11 cellular contexts compared by ENCODE assay signal in genomic region chr1:231918239-231919015, GRCh38.
DNase-seq lines count a peak whose midpoint lies in the region; ATAC-seq and TF ChIP-seq lines count a peak whose summit lies in the region.
"Had no signal": no experiment of that assay in that cellular context is flagged by ENCODE, and none has a peak within 500 bp of the region (broad histone marks: within the 10 kb centered on the region; RNA-seq: fewer than 3 reads in every experiment).

No MANE protein-coding gene starts in this region.

- peaks cover 0 to 8% (median 3%) of the 10 kb centered on the region in 3 donors for H3K36me3 Mint-ChIP-seq in CD8-positive, alpha-beta memory T cell

- POLR2A ChIA-PET in CD8-positive, alpha-beta memory T cell (lab: Charles Lee), result no interaction called here

- ATAC-seq in HG03432 (IDR thresholded peaks at IDR 0.05; ENCODE audit: unreplicated experiment) (peak; percentile 73), GM18519 (IDR thresholded peaks at IDR 0.05; ENCODE audit: low FRiP score, unreplicated experiment) (no peak)
- ATAC-seq: K562, left lung had no signal

- no peak overlapping the region for H2BK120ac ChIP-seq in mesendoderm (ENCODE audit: low read depth, low read length)

- H3K4me2 ChIP-seq in mesendoderm (ENCODE audit: low read length), result no peak overlapping the region

- TF ChIP-seq POLR2A in prostate gland (IDR thresholded peaks at IDR 0.05), result no peak

- H3K9me3 ChIP-seq in CD8-positive, alpha-beta memory T cell (ENCODE audit: low read length), result no peaks in the 10 kb centered on the region
- no peaks in the 10 kb centered on the region for H3K9me3 ChIP-seq in prostate gland
- H3K9me3 ChIP-seq: left lung had no signal

- H3K27ac Mint-ChIP-seq in CD8-positive, alpha-beta memory T cell, result peak overlapping the region; percentile 71 to 98 (median 94)

- no peak overlapping the region for H3K18ac ChIP-seq in mesendoderm (ENCODE audit: low read length)

- H3K27me3 ChIP-seq in CD8-positive, alpha-beta memory T cell (ENCODE audit: insufficient read depth, low read length, poor library complexity, severe bottlenecking), result no peaks in the 10 kb centered on the region
- no peaks in the 10 kb centered on the region for H3K27me3 ChIP-seq in mesendoderm (ENCODE audit: insufficient read depth, low read length, poor library complexity)
- H3K27me3 ChIP-seq in prostate gland (replicated peaks; ENCODE audit: insufficient read depth), result no peaks in the 10 kb centered on the region
- H3K27me3 ChIP-seq: left lung had no signal

- peak overlapping the region; percentile 34 for H3K27ac ChIP-seq in CD8-positive, alpha-beta memory T cell (ENCODE audit: low read depth, low read length)
- H3K27ac ChIP-seq in mesendoderm (ENCODE audit: low read depth, low read length), result peak overlapping the region; percentile 4
- H3K27ac ChIP-seq in prostate gland, result no peak overlapping the region

- peaks cover 70 to 83% (median 81%) of the 10 kb centered on the region in 3 donors for H3K4me1 Mint-ChIP-seq in CD8-positive, alpha-beta memory T cell

- H4K8ac ChIP-seq in mesendoderm (ENCODE audit: low read depth, low read length), result no peak overlapping the region

- H4K5ac ChIP-seq in mesendoderm (ENCODE audit: low read length), result no peak overlapping the region

- WGBS in mesendoderm (ENCODE audit: extremely low coverage, insufficient coverage, low lambda C conversion rate), result no CpG with 5 or more reads among the region's 6 CpGs
- 69% methylated on average over 6 of the region's 6 CpGs for WGBS in prostate gland

- no peaks in the 10 kb centered on the region for H3K9me3 Mint-ChIP-seq in CD8-positive, alpha-beta memory T cell

- TF ChIP-seq CTCF in prostate gland (IDR thresholded peaks at IDR 0.05), result no peak

- no peak overlapping the region for H3K4ac ChIP-seq in mesendoderm (ENCODE audit: low read depth, low read length)

- peaks cover 70% of the 10 kb centered on the region for H3K4me1 ChIP-seq in CD8-positive, alpha-beta memory T cell (ENCODE audit: insufficient read depth, low read length)
- peaks cover 6% of the 10 kb centered on the region for H3K4me1 ChIP-seq in mesendoderm (ENCODE audit: control insufficient read depth, low read depth, low read length)
- H3K4me1 ChIP-seq in prostate gland (replicated peaks), result no peaks in the 10 kb centered on the region

- H3K79me2 ChIP-seq in mesendoderm (ENCODE audit: control insufficient read depth, insufficient read depth, low read length), result no peaks in the 10 kb centered on the region

- H3K27me3 Mint-ChIP-seq in CD8-positive, alpha-beta memory T cell, result no peaks in the 10 kb centered on the region

- peak; percentile 5 to 55 (median 43) for DNase-seq in CD8-positive, alpha-beta memory T cell
- peak; percentile 72 for DNase-seq in activated effector memory CD4-positive, alpha-beta T cell treated with anti-CD3 and anti-CD28 coated beads, Interleukin-2, amount 50 U/mL, for 16 hours
- peak; percentile 77 for DNase-seq in mesendoderm
- DNase-seq in cerebellum (ENCODE audit: low spot score), result no peak
- DNase-seq in prostate gland (ENCODE audit: low spot score), result no peak
- no peak for DNase-seq in NCI-H187 treated with DMSO at 0.1 percent for 48 hours (lab: John Stamatoyannopoulos, UW)
- DNase-seq: caudate nucleus, left lung had no signal

- H2BK5ac ChIP-seq in mesendoderm (ENCODE audit: low read length), result no peak overlapping the region

- CTCF ChIA-PET in CD8-positive, alpha-beta memory T cell (lab: Charles Lee), result interaction anchor here (0.9 to 1.8 kb wide), 3 partner anchors 13 to 52 kb away, joined by 3 to 6 read pairs (median 6); no protein-coding TSS in a partner anchor

- no peak overlapping the region for H3K56ac ChIP-seq in mesendoderm (ENCODE audit: low read length)

- H3K9ac ChIP-seq in mesendoderm (ENCODE audit: low read length), result no peak overlapping the region

- H3K79me1 ChIP-seq in mesendoderm (ENCODE audit: low read length), result no peaks in the 10 kb centered on the region

- no peak overlapping the region for H2AK5ac ChIP-seq in mesendoderm (ENCODE audit: low read length)

- H3K36me3 ChIP-seq in CD8-positive, alpha-beta memory T cell (ENCODE audit: insufficient read depth, low read length), result no peaks in the 10 kb centered on the region
- H3K36me3 ChIP-seq in mesendoderm (ENCODE audit: control insufficient read depth, insufficient read depth, low read length) (no peaks in the 10 kb centered on the region), prostate gland (no peaks in the 10 kb centered on the region)
- H3K36me3 ChIP-seq: left lung had no signal

- H3K4me3 Mint-ChIP-seq in CD8-positive, alpha-beta memory T cell, result peak overlapping the region; percentile 67 to 91 (median 77)

- H2BK15ac ChIP-seq in mesendoderm (replicated peaks; ENCODE audit: low read depth), result no peak overlapping the region

- intact Hi-C loops in prostate gland (cut with DNase I), result no loop called here

- peak overlapping the region; percentile 49 for H3K4me3 ChIP-seq in CD8-positive, alpha-beta memory T cell (ENCODE audit: low read length)
- H3K4me3 ChIP-seq in mesendoderm (ENCODE audit: low read length) (no peak overlapping the region), prostate gland (no peak overlapping the region)
- H3K4me3 ChIP-seq: K562, left lung had no signal

- H3K23ac ChIP-seq in mesendoderm (ENCODE audit: low read length), result no peak overlapping the region

Comparison
In these comparisons a context has a peak if more than half of its experiments do, and no peak if none do; other contexts are left out.
1. DNase-seq: peak in CD8-positive, alpha-beta memory T cell (5 of 5), activated effector memory CD4-positive, alpha-beta T cell treated with anti-CD3 and anti-CD28 coated beads, Interleukin-2, amount 50 U/mL, for 16 hours (single experiment) and mesendoderm (single experiment); none in cerebellum (single experiment), prostate gland (single experiment) and NCI-H187 treated with DMSO at 0.1 percent for 48 hours (single experiment).
2. H3K27ac ChIP-seq: peak in CD8-positive, alpha-beta memory T cell (single experiment) and mesendoderm (single experiment); none in prostate gland (0 of 2).